In the genomic region with DNA sequence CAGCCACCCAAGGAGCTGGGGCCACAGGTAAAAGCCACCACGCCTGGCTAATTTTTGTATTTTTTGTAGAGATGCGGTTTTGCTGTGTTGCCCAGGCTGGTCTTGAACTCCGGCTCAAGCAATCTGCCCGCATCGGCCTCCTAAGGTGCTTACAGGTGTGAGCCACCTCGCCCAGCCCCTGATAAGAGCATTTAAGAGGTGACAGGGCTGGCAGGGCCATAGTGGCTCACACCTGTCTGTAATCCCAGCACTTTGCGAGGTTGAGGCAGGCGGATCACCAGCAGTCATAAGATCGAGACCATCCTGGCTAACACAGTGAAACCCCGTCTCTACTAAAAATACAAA, we compare ENCODE assay signal across 21 cellular contexts. TPM values are rescaled to one million over a fixed set of nuclear protein-coding genes. Genes with fewer than 3 reads are reported as not detected.
DNase-seq lines count a peak whose midpoint lies in the region; ATAC-seq lines count a peak whose summit lies in the region.
"Had no signal": no experiment of that assay in that cellular context is flagged by ENCODE, and none has a peak within 500 bp of the region (broad histone marks: within the 10 kb centered on the region; RNA-seq: fewer than 3 reads in every experiment).

No MANE protein-coding gene starts in this region.

- H4K8ac ChIP-seq in trophoblast cell (ENCODE audit: low read depth, low read length), result no peak overlapping the region

- H4K91ac ChIP-seq in trophoblast cell (ENCODE audit: low read depth, low read length), result no peak overlapping the region

- H3K27me3 Mint-ChIP-seq in T-helper 1 cell treated with Interleukin-12 subunit alpha and Interleukin-12 subunit beta and Interleukin-4 antibody, amounts not matched to agents 30 μg/mL and 1 μg/mL, for 36 hours (ENCODE audit: low read depth), result no peaks in the 10 kb centered on the region
- H3K27me3 Mint-ChIP-seq in IgD-negative memory B cell, result no peaks in the 10 kb centered on the region
- no peaks in the 10 kb centered on the region for H3K27me3 Mint-ChIP-seq in central memory CD8-positive, alpha-beta T cell
- H3K27me3 Mint-ChIP-seq: activated naive CD8-positive, alpha-beta T cell treated with anti-CD3 and anti-CD28 coated beads for 36 hours; type B pancreatic cell had no signal

- H2AK5ac ChIP-seq in trophoblast cell (ENCODE audit: low read length), result no peak overlapping the region

- H3K4ac ChIP-seq in trophoblast cell (ENCODE audit: low read depth, low read length), result no peak overlapping the region

- peaks cover 3% of the 10 kb centered on the region for H3K9me3 ChIP-seq in trophoblast cell (ENCODE audit: insufficient read depth, low read depth, low read length)
- H3K9me3 ChIP-seq: mucosa of descending colon had no signal

- intact Hi-C loops in posterior vena cava (cut with DNase I), result no loop called here

- H3K18ac ChIP-seq in trophoblast cell (ENCODE audit: low read length), result no peak overlapping the region

- H3K23ac ChIP-seq in trophoblast cell (ENCODE audit: low read length), result no peak overlapping the region

- DNase-seq in T-helper 1 cell (no peak), posterior vena cava (ENCODE audit: low spot score) (peak; percentile 62), GM03348 (ENCODE audit: low spot score) (no peak), trophoblast cell (no peak)
- no peak for DNase-seq in central memory CD8-positive, alpha-beta T cell (ENCODE audit: low spot score in 2 of 2)
- DNase-seq: activated naive CD8-positive, alpha-beta T cell treated with anti-CD3 and anti-CD28 coated beads for 36 hours; DMS79 treated with DMSO at 0.1 percent for 48 hours; MV-4-11; NCI-H2081 treated with DMSO at 0.1 percent for 48 hours; PC-3; stimulated activated CD4-positive, alpha-beta T cell treated with anti-CD3 and anti-CD28 coated beads, Interleukin-4, amount 100 ng/mL, for 4 hours had no signal

- H3K36me3 Mint-ChIP-seq in T-helper 1 cell treated with Interleukin-12 subunit alpha and Interleukin-12 subunit beta and Interleukin-4 antibody, amounts not matched to agents 30 μg/mL and 1 μg/mL, for 36 hours (ENCODE audit: low read depth), result peaks cover 5% of the 10 kb centered on the region
- H3K36me3 Mint-ChIP-seq in IgD-negative memory B cell, result peaks cover 8% of the 10 kb centered on the region
- peaks cover 21% of the 10 kb centered on the region for H3K36me3 Mint-ChIP-seq in central memory CD8-positive, alpha-beta T cell (ENCODE audit: insufficient read depth)

- no peak overlapping the region for H2BK12ac ChIP-seq in trophoblast cell (ENCODE audit: low read length)

- H3K9me3 Mint-ChIP-seq in T-helper 1 cell treated with Interleukin-12 subunit alpha and Interleukin-12 subunit beta and Interleukin-4 antibody, amounts not matched to agents 30 μg/mL and 1 μg/mL, for 36 hours, result no peaks in the 10 kb centered on the region
- no peaks in the 10 kb centered on the region for H3K9me3 Mint-ChIP-seq in IgD-negative memory B cell
- H3K9me3 Mint-ChIP-seq in central memory CD8-positive, alpha-beta T cell, result no peaks in the 10 kb centered on the region
- H3K9me3 Mint-ChIP-seq: activated naive CD8-positive, alpha-beta T cell treated with anti-CD3 and anti-CD28 coated beads for 36 hours; type B pancreatic cell had no signal

- H3K27me3 ChIP-seq in trophoblast cell (ENCODE audit: insufficient read depth, low read length), result no peaks in the 10 kb centered on the region
- H3K27me3 ChIP-seq: BLaER1 treated with 17β-estradiol and CSF1 and Interleukin-3, amounts not matched to agents 10 nM and 100 nM; SJSA1 had no signal

- H3K14ac ChIP-seq in trophoblast cell (ENCODE audit: low read length), result no peak overlapping the region

- H3K4me1 Mint-ChIP-seq in T-helper 1 cell treated with Interleukin-12 subunit alpha and Interleukin-12 subunit beta and Interleukin-4 antibody, amounts not matched to agents 30 μg/mL and 1 μg/mL, for 36 hours (ENCODE audit: low read depth), result peaks cover 12% of the 10 kb centered on the region
- H3K4me1 Mint-ChIP-seq in IgD-negative memory B cell, result peaks cover 14 to 21% (median 18%) of the 10 kb centered on the region in 3 donors
- peaks cover 33% of the 10 kb centered on the region for H3K4me1 Mint-ChIP-seq in central memory CD8-positive, alpha-beta T cell

- H3K9ac ChIP-seq in trophoblast cell (ENCODE audit: low read length), result no peak overlapping the region
- H3K9ac ChIP-seq: BLaER1 treated with 17β-estradiol and CSF1 and Interleukin-3, amounts not matched to agents 10 nM and 100 nM had no signal

- WGBS in trophoblast cell (ENCODE audit: extremely low coverage, insufficient coverage, insufficient read length), result no CpG with 5 or more reads among the region's 10 CpGs

- no peak overlapping the region for H3K4me3 ChIP-seq in trophoblast cell (ENCODE audit: low read depth, low read length)
- H3K4me3 ChIP-seq: BLaER1 treated with 17β-estradiol and CSF1 and Interleukin-3, amounts not matched to agents 10 nM and 100 nM; mucosa of descending colon; SJSA1 had no signal

- no peaks in the 10 kb centered on the region for H3K4me1 ChIP-seq in trophoblast cell (ENCODE audit: control insufficient read depth in 1 of 2, insufficient read depth in 2 of 2, low read length in 2 of 2)
- H3K4me1 ChIP-seq: SJSA1 had no signal

- H2BK5ac ChIP-seq in trophoblast cell (ENCODE audit: low read depth, low read length, poor library complexity), result no peak overlapping the region

- H3K4me3 Mint-ChIP-seq in T-helper 1 cell treated with Interleukin-12 subunit alpha and Interleukin-12 subunit beta and Interleukin-4 antibody, amounts not matched to agents 30 μg/mL and 1 μg/mL, for 36 hours, result peak overlapping the region; percentile 70
- H3K4me3 Mint-ChIP-seq in IgD-negative memory B cell, result peak overlapping the region; percentile 76 to 97 (median 94)
- peak overlapping the region; percentile 74 for H3K4me3 Mint-ChIP-seq in central memory CD8-positive, alpha-beta T cell
- H3K4me3 Mint-ChIP-seq: activated naive CD8-positive, alpha-beta T cell treated with anti-CD3 and anti-CD28 coated beads for 36 hours; brain; type B pancreatic cell had no signal

- H3K79me1 ChIP-seq in trophoblast cell (ENCODE audit: low read length), result no peaks in the 10 kb centered on the region

- no peaks in the 10 kb centered on the region for H3K79me2 ChIP-seq in trophoblast cell (ENCODE audit: control insufficient read depth, insufficient read depth, low read length, poor library complexity)

- no peak overlapping the region for H3K27ac ChIP-seq in trophoblast cell (ENCODE audit: low read depth, low read length)
- H3K27ac ChIP-seq: 22Rv1, SJSA1 had no signal

- no peak overlapping the region for H2BK120ac ChIP-seq in trophoblast cell (ENCODE audit: insufficient read depth, low read length, poor library complexity)

- H3K4me2 ChIP-seq in trophoblast cell (ENCODE audit: low read length), result no peak overlapping the region

- peak; percentile 5 for ATAC-seq in central memory CD8-positive, alpha-beta T cell (replicated peaks; ENCODE audit: extremely low read depth, poor library complexity, severe bottlenecking)
- no peak for ATAC-seq in HG02981 (IDR thresholded peaks at IDR 0.05; ENCODE audit: unreplicated experiment)
- ATAC-seq: esophagus mucosa, PC-3 had no signal

- no peak overlapping the region for H2AFZ ChIP-seq in trophoblast cell (ENCODE audit: insufficient read depth, low read length, poor library complexity)

- H4K12ac ChIP-seq in trophoblast cell (ENCODE audit: low read depth, low read length), result no peak overlapping the region

- H3K27ac Mint-ChIP-seq in T-helper 1 cell treated with Interleukin-12 subunit alpha and Interleukin-12 subunit beta and Interleukin-4 antibody, amounts not matched to agents 30 μg/mL and 1 μg/mL, for 36 hours, result peak overlapping the region; percentile 90
- H3K27ac Mint-ChIP-seq in IgD-negative memory B cell, result peak overlapping the region; percentile 98 to 99 (median 99)
- peak overlapping the region; percentile 100 for H3K27ac Mint-ChIP-seq in central memory CD8-positive, alpha-beta T cell (ENCODE audit: low read depth)
- H3K27ac Mint-ChIP-seq: activated naive CD8-positive, alpha-beta T cell treated with anti-CD3 and anti-CD28 coated beads for 36 hours; brain; type B pancreatic cell had no signal

- H3K36me3 ChIP-seq in trophoblast cell (ENCODE audit: control insufficient read depth in 1 of 2, insufficient read depth in 2 of 2, low read length in 2 of 2), result peaks cover 11 to 21% of the 10 kb centered on the region in 2 experiments

RNA-seq across cellular contexts. Expression of a gene that starts 9.0 kb away (rescaled TPM):
- polyA plus RNA-seq in IgD-negative memory B cell, result 3.5 TPM
- 1 to 10 TPM; 6.2 to 8.0 TPM for total RNA-seq in posterior vena cava
- polyA plus RNA-seq in trophoblast cell (2013), result 13.3 and 13.9 TPM in 2 replicates

RNA-seq across cellular contexts. Expression of a gene that starts 36.7 kb away (rescaled TPM):
- polyA plus RNA-seq in IgD-negative memory B cell, result 1.3 TPM
- 1 to 10 TPM; 2.9 to 4.3 TPM for total RNA-seq in posterior vena cava
- polyA plus RNA-seq in trophoblast cell (2013), result 4.5 and 4.7 TPM in 2 replicates

RNA-seq across cellular contexts. Expression of a gene that starts 46.4 kb away (rescaled TPM):
- polyA plus RNA-seq in IgD-negative memory B cell, result 7.9 TPM
- 1 to 10 TPM; 3.4 to 4.0 TPM for total RNA-seq in posterior vena cava
- polyA plus RNA-seq in trophoblast cell (2013), result 43.0 and 44.4 TPM in 2 replicates

RNA-seq across cellular contexts. Expression of a gene that starts 50.7 kb away (rescaled TPM):
- polyA plus RNA-seq in IgD-negative memory B cell, result 16.3 TPM
- total RNA-seq in posterior vena cava, result 10 to 100 TPM; 12.1 to 12.4 TPM
- 32.8 and 33.4 TPM in 2 replicates for polyA plus RNA-seq in trophoblast cell (2013)
